Comparison of ENCODE assay signal across 8 cellular contexts in genomic region chr5:43019615-43020293, GRCh38. TPM values are rescaled to one million over a fixed set of nuclear protein-coding genes. Genes with fewer than 3 reads are reported as not detected.
DNase-seq lines count a peak whose midpoint lies in the region; ATAC-seq lines count a peak whose summit lies in the region.

No MANE protein-coding gene starts in this region.

- H3K4me1 ChIP-seq in mononuclear cell (ENCODE audit: insufficient read depth, low read length): peaks cover 33% of the 10 kb centered on the region

- DNase-seq in AG20443 (ENCODE audit: low spot score) (peak; percentile 32), NCI-H2227 treated with DMSO at 0.1 percent for 48 hours (lab: John Stamatoyannopoulos, UW) (peak; percentile 90), dermis microvascular lymphatic vessel endothelial cell (ENCODE audit: low read depth in 2 of 2) (peak; percentile 91 to 94)
- peak; percentile 71 for DNase-seq in activated CD4-positive, CD25-positive, alpha-beta regulatory T cell treated with anti-CD3 and anti-CD28 coated beads, Interleukin-2, amount 50 U/mL, for 72 hours
- DNase-seq in stimulated activated CD8-positive, alpha-beta memory T cell treated with anti-CD3 and anti-CD28 coated beads, Interleukin-7, amount 100 ng/mL, for 4 hours (ENCODE audit: low read depth in 2 of 2): peak; percentile 75 to 80

- ATAC-seq in GM19035 (IDR thresholded peaks at IDR 0.05; ENCODE audit: unreplicated experiment) (peak; percentile 72), HG03175 (IDR thresholded peaks at IDR 0.05; ENCODE audit: unreplicated experiment) (peak; percentile 75)

- no peaks in the 10 kb centered on the region for H3K9me3 ChIP-seq in mononuclear cell (ENCODE audit: low read depth, low read length)

- H3K27me3 ChIP-seq in mononuclear cell (ENCODE audit: insufficient read depth, low read length): no peaks in the 10 kb centered on the region

- peak overlapping the region; percentile 61 for H3K4me3 ChIP-seq in mononuclear cell (ENCODE audit: low read length)

RNA-seq across cellular contexts. Expression of gene ANXA2R, which starts 20.4 kb away (rescaled TPM):
- total RNA-seq in dermis microvascular lymphatic vessel endothelial cell (6.0 and 9.6 TPM in 2 replicates), mononuclear cell (31.4 TPM)

Comparison
In these comparisons a context has a peak if more than half of its experiments do, and no peak if none do; other contexts are left out.
1. Peak in every context shown above with its lines: DNase-seq, ATAC-seq and H3K4me3 ChIP-seq.
2. DNase-seq: peak in every context shown above with its lines; median percentile 92 in dermis microvascular lymphatic vessel endothelial cell; 90 in NCI-H2227 treated with DMSO at 0.1 percent for 48 hours; 78 in stimulated activated CD8-positive, alpha-beta memory T cell treated with anti-CD3 and anti-CD28 coated beads, Interleukin-7, amount 100 ng/mL, for 4 hours; 71 in activated CD4-positive, CD25-positive, alpha-beta regulatory T cell treated with anti-CD3 and anti-CD28 coated beads, Interleukin-2, amount 50 U/mL, for 72 hours; 32 in AG20443.